ENCODE assay signal across 1 cellular context in the genomic region with DNA sequence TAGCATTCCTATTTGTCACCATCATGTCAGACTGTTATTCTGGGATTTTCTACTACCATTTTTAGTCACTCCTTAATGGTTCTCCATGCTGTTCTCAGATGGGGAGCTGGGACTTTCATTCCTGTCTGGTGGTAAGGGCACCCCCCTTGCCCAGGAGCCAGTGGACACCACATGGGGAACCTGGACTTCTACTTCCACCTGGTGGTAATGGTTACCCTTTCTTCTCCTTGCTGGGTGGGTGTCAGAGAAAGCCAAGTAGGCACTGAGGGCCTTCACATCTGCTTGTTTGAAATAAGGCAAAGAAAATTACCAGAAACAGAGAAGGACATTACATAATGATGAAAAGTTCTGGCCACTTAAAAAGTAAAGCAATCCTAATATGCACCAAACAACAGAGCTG.
TF ChIP-seq lines count a peak whose summit lies in the region.

No MANE protein-coding gene starts in this region.

TF ChIP-seq in SK-N-SH, 30 proteins besides CTCF, POLR2A, EP300 and RAD21 (continued from another document):
- TF ChIP-seq, protein P1, sequence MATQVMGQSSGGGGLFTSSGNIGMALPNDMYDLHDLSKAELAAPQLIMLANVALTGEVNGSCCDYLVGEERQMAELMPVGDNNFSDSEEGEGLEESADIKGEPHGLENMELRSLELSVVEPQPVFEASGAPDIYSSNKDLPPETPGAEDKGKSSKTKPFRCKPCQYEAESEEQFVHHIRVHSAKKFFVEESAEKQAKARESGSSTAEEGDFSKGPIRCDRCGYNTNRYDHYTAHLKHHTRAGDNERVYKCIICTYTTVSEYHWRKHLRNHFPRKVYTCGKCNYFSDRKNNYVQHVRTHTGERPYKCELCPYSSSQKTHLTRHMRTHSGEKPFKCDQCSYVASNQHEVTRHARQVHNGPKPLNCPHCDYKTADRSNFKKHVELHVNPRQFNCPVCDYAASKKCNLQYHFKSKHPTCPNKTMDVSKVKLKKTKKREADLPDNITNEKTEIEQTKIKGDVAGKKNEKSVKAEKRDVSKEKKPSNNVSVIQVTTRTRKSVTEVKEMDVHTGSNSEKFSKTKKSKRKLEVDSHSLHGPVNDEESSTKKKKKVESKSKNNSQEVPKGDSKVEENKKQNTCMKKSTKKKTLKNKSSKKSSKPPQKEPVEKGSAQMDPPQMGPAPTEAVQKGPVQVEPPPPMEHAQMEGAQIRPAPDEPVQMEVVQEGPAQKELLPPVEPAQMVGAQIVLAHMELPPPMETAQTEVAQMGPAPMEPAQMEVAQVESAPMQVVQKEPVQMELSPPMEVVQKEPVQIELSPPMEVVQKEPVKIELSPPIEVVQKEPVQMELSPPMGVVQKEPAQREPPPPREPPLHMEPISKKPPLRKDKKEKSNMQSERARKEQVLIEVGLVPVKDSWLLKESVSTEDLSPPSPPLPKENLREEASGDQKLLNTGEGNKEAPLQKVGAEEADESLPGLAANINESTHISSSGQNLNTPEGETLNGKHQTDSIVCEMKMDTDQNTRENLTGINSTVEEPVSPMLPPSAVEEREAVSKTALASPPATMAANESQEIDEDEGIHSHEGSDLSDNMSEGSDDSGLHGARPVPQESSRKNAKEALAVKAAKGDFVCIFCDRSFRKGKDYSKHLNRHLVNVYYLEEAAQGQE (IDR thresholded peaks at IDR 0.05; ENCODE audit: low read depth, low read length) = no peak
- no peak for TF ChIP-seq GATA2 (CRISPR knock-in tag; IDR thresholded peaks at IDR 0.05)
- TF ChIP-seq YY1 (IDR thresholded peaks at IDR 0.05; ENCODE audit: low read depth) = no peak
- TF ChIP-seq ELF1 (IDR thresholded peaks at IDR 0.05) = no peak
